11 cellular contexts compared by ENCODE assay signal in genomic region chr13:85864963-85865530, GRCh38.
DNase-seq lines count a peak whose midpoint lies in the region; ATAC-seq, FAIRE-seq and TF ChIP-seq lines count a peak whose summit lies in the region.
"Had no signal": no experiment of that assay in that cellular context is flagged by ENCODE, and none has a peak within 500 bp of the region (broad histone marks: within the 10 kb centered on the region; RNA-seq: fewer than 3 reads in every experiment).

No MANE protein-coding gene starts in this region.

- H3K79me2 ChIP-seq in PC-9 (ENCODE audit: low read depth), result no peaks in the 10 kb centered on the region

- intact Hi-C loops in PC-9 (cut with micrococcal nuclease; ENCODE audit: unreplicated experiment) (no loop called here), pancreas (cut with DNase I) (no loop called here)

- no peak overlapping the region for H2AFZ ChIP-seq in PC-9

- H3K27me3 ChIP-seq in PC-9 (ENCODE audit: insufficient read depth, low read depth), result no peaks in the 10 kb centered on the region
- no peaks in the 10 kb centered on the region for H3K27me3 ChIP-seq in pancreas

- H3K4me2 ChIP-seq in PC-9, result no peak overlapping the region

- POLR2A ChIA-PET in PC-9 (lab: Charles Lee; ENCODE audit: unreplicated experiment), result no interaction called here

- FAIRE-seq in pancreas (lab: Jason Lieb, UNC), result no peak
- FAIRE-seq: kidney had no signal

- H3K4me1 ChIP-seq in PC-9 (replicated peaks; ENCODE audit: insufficient read depth), result no peaks in the 10 kb centered on the region
- no peaks in the 10 kb centered on the region for H3K4me1 ChIP-seq in pancreas

- WGBS in pancreas, 2 donors, result 40 to 54% methylated on average over 1 of the region's 1 CpG

- TF ChIP-seq CTCF in 22Rv1 (IDR thresholded peaks at IDR 0.05) (peak; percentile 76), PC-9 (conservative IDR thresholded peaks at IDR 0.05) (peak; percentile 58), fibroblast of villous mesenchyme (IDR thresholded peaks at IDR 0.05; ENCODE audit: insufficient read depth, low read depth, low read length) (peak; percentile 11), pancreas (IDR thresholded peaks at IDR 0.05) (no peak)

- H3K4me3 ChIP-seq in PC-9, result no peak overlapping the region
- no peak overlapping the region for H3K4me3 ChIP-seq in fibroblast of villous mesenchyme (ENCODE audit: low read depth, low read length)
- H3K4me3 ChIP-seq in pancreas, result no peak overlapping the region

- ATAC-seq in GM19351 (IDR thresholded peaks at IDR 0.05; ENCODE audit: unreplicated experiment) (peak; percentile 51), GM21381 (IDR thresholded peaks at IDR 0.05; ENCODE audit: unreplicated experiment) (no peak), pancreas (no peak)

- H3K9me2 ChIP-seq in PC-9 (ENCODE audit: insufficient read depth), result no peaks in the 10 kb centered on the region

- DNase-seq in PC-9 (no peak), fibroblast of villous mesenchyme (ENCODE audit: low read depth) (no peak), NCI-H774 (lab: John Stamatoyannopoulos, UW) (no peak), NCI-H187 treated with DMSO at 0.1 percent for 48 hours (lab: John Stamatoyannopoulos, UW) (no peak), pancreas (no peak)
- DNase-seq: activated naive CD8-positive, alpha-beta T cell treated with anti-CD3 and anti-CD28 coated beads for 36 hours; CD8-positive, alpha-beta memory T cell; kidney had no signal

- H4K20me1 ChIP-seq in PC-9 (ENCODE audit: insufficient read depth), result no peaks in the 10 kb centered on the region

- no peaks in the 10 kb centered on the region for H3F3A ChIP-seq in PC-9 (ENCODE audit: insufficient read depth, low read depth)

- BruUV-seq in PC-9 (replicated peaks; lab: Mats Ljungman, UMichigan), result no TSS peak

- no peaks in the 10 kb centered on the region for H3K36me3 ChIP-seq in PC-9 (ENCODE audit: low read depth)
- no peaks in the 10 kb centered on the region for H3K36me3 ChIP-seq in pancreas

- CTCF ChIA-PET in PC-9 (lab: Charles Lee), result interaction anchor here (0.6 to 0.8 kb wide), 2 partner anchors 811 to 969 kb away, joined by 4 to 7 read pairs; no protein-coding TSS in a partner anchor

- H3K27ac ChIP-seq in 22Rv1 (no peak overlapping the region), PC-9 (no peak overlapping the region), pancreas (no peak overlapping the region)

- H3K9me3 ChIP-seq in PC-9 (ENCODE audit: insufficient read depth, low read depth), result no peaks in the 10 kb centered on the region
- H3K9me3 ChIP-seq in pancreas, result no peaks in the 10 kb centered on the region

Comparison
In these comparisons a context has a peak if more than half of its experiments do, and no peak if none do; other contexts are left out.
1. CTCF ChIP-seq: peak in 22Rv1 (single experiment), PC-9 (single experiment) and fibroblast of villous mesenchyme (single experiment); none in pancreas (0 of 4).